Comparison of ENCODE assay signal across 1 cellular context in the genomic region with DNA sequence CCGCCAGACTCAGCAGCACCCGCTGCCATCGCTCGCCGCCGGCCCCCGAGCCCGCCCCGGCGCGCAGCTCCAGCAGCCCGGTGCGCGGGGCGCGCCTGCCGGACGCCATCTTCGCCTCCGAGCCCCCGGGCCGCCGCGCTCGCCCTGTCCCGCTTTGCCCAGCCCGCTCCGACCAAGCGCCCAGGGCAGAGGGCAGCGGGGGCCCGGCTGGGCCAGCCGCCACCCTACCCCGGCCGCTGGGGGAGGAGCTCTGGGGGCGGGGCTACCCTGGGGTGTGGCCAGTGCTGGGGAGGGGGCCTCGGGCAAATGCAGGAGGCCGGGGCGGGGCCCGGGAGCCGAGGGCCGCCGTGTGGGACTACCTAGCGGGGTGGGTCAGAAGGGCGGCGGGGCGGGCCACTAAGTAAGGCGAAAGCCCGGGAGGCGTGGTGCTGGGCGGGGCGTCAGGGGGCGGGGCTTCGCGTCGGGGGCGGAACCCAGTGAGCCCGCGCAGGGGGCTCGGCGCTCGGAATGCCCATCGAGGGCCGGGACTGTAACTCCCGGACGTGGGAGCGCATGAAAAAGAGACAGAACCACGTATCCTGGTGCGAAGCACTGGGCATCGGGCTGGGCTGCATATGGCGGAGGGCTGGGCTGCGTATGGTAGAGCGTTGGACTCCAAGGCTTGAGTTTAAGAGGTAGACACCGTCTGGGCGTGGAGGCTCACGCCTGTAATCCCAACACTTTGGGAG.
TF ChIP-seq lines count a peak whose summit lies in the region.

Gene SNTA1, minus strand, starts transcription at position 252 of the 728 bp plus-strand sequence. Its CDS starts 143 bp downstream, at position 109.

TF ChIP-seq in IMR-90, 13 proteins besides CTCF, POLR2A, EP300 and RAD21:
- TF ChIP-seq MAZ (IDR thresholded peaks at IDR 0.05; ENCODE audit: borderline replicate concordance, low read depth, low read length), result peak; percentile 44; the same call in 1 of the 2 replicates
- no peak for TF ChIP-seq SMC3 (IDR thresholded peaks at IDR 0.05; ENCODE audit: low read depth, low read length)
TF ChIP-seq in IMR-90: peak in this region for 1.
